Comparison of ENCODE assay signal across 8 cellular contexts in the genomic region with DNA sequence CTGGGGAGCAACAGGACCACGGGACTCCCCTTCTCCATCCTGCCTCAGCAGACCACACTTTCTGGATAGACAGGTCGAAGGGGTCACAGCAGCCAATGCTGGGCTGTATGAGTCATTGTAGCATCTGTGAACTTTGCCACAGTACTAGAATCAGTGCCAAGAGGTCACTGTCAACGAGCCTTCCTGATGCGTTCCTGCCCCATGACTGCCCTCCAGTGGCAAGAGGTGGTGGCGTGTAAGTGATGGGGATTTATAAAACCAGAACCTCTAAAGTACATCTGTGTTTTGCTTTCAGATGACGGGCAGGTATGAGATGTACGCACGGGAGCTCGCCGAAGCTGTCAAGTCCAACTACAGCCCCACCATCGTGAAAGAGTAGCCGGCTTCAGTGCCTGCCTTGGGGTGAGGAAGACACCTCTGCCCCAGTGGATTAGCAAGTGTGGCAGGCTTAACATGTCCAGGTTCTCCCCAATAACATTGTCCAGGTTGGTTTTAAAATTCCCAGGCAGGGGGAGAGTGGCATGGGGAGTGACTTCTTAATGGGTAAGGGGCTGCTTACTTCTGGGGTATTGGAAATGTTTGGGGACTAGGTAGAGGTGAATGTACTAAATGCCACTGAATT. TPM values are rescaled to one million over a fixed set of nuclear protein-coding genes. Genes with fewer than 3 reads are reported as not detected.
DNase-seq lines count a peak whose midpoint lies in the region; ATAC-seq, FAIRE-seq and TF ChIP-seq lines count a peak whose summit lies in the region.

No MANE protein-coding gene starts in this region.

- DNase-seq in NCI-H2107 treated with DMSO at 0.1 percent for 48 hours (lab: John Stamatoyannopoulos, UW; ENCODE audit: unreplicated experiment) (peak; percentile 35), WTC11 (ENCODE audit: low spot score) (peak; percentile 84), bronchial epithelial cell (ENCODE audit: low read depth) (peak; percentile 61), kidney epithelial cell (ENCODE audit: low read depth) (no peak), NCI-H1048 (lab: John Stamatoyannopoulos, UW) (no peak)
- peak; percentile 81 for DNase-seq in stimulated activated CD4-positive, alpha-beta T cell treated with anti-CD3 and anti-CD28 coated beads, Interleukin-4, amount 100 ng/mL, for 24 hours

- TF ChIP-seq CTCF in GM12801 (IDR thresholded peaks at IDR 0.05; ENCODE audit: extremely low read depth, insufficient read length) (peak; percentile 49), WTC11 (IDR thresholded peaks at IDR 0.05) (peak; percentile 67; the same call in 1 of the 2 replicates), bronchial epithelial cell (IDR thresholded peaks at IDR 0.05; ENCODE audit: insufficient read depth, low read length, severe bottlenecking) (peak; percentile 90), kidney epithelial cell (IDR thresholded peaks at IDR 0.05; ENCODE audit: insufficient read depth, low read length, poor library complexity, severe bottlenecking) (peak; percentile 88)

- no peak overlapping the region for H3K27ac Mint-ChIP-seq in WTC11

- peaks cover 12% of the 10 kb centered on the region for H3K4me1 Mint-ChIP-seq in WTC11

- POLR2A ChIA-PET in WTC11 (lab: Charles Lee): no interaction called here

- H3K36me3 ChIP-seq in bronchial epithelial cell (ENCODE audit: control insufficient read depth, insufficient read depth, low read length): no peaks in the 10 kb centered on the region
- no peaks in the 10 kb centered on the region for H3K36me3 ChIP-seq in kidney epithelial cell (ENCODE audit: control insufficient read depth, insufficient read depth, low read length)

- no peak overlapping the region for H3K4me3 Mint-ChIP-seq in WTC11

- no peaks in the 10 kb centered on the region for H3K36me3 Mint-ChIP-seq in WTC11

- peak; percentile 58 for FAIRE-seq in bronchial epithelial cell (lab: Jason Lieb, UNC)

- H3K9me3 Mint-ChIP-seq in WTC11: no peaks in the 10 kb centered on the region

- CTCF ChIA-PET in WTC11 (lab: Charles Lee): interaction anchor here (0.6 to 11.4 kb wide), 8 partner anchors 18 to 247 kb away, joined by 3 to 243 read pairs (median 4); partner anchors contain the start of gene ADORA2A

- peak; percentile 67 for ATAC-seq in HG02763 (IDR thresholded peaks at IDR 0.05; ENCODE audit: unreplicated experiment)
- ATAC-seq in WTC11: peak; percentile 80

- H3K27me3 Mint-ChIP-seq in WTC11 (ENCODE audit: low read depth): no peaks in the 10 kb centered on the region; the same call in 1 of the 2 replicates

- H3K4me3 ChIP-seq in bronchial epithelial cell (ENCODE audit: low read depth, low read length) (no peak overlapping the region), kidney epithelial cell (ENCODE audit: low read depth, low read length) (no peak overlapping the region)

- no peaks in the 10 kb centered on the region for H3K27me3 ChIP-seq in bronchial epithelial cell (ENCODE audit: control insufficient read depth, insufficient read depth, low read length)
- H3K27me3 ChIP-seq in kidney epithelial cell (ENCODE audit: control insufficient read depth, insufficient read depth, low read length): no peaks in the 10 kb centered on the region

TF ChIP-seq in WTC11, 78 proteins besides CTCF, POLR2A, EP300 and RAD21:
- TF ChIP-seq, protein P1, sequence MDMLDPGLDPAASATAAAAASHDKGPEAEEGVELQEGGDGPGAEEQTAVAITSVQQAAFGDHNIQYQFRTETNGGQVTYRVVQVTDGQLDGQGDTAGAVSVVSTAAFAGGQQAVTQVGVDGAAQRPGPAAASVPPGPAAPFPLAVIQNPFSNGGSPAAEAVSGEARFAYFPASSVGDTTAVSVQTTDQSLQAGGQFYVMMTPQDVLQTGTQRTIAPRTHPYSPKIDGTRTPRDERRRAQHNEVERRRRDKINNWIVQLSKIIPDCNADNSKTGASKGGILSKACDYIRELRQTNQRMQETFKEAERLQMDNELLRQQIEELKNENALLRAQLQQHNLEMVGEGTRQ (CRISPR knock-in tag; IDR thresholded peaks at IDR 0.05): no peak
- no peak for TF ChIP-seq CBFB (CRISPR knock-in tag; IDR thresholded peaks at IDR 0.05; ENCODE audit: low read depth)
- no peak for TF ChIP-seq SP1 (CRISPR knock-in tag; conservative IDR thresholded peaks at IDR 0.05)
- TF ChIP-seq JUN (CRISPR knock-in tag; IDR thresholded peaks at IDR 0.05): no peak
- no peak for TF ChIP-seq ZNF219 (CRISPR knock-in tag; IDR thresholded peaks at IDR 0.05; ENCODE audit: borderline replicate concordance)
- no peak for TF ChIP-seq RELA (CRISPR knock-in tag; IDR thresholded peaks at IDR 0.05; ENCODE audit: borderline replicate concordance)
- no peak for TF ChIP-seq ZBTB43 (CRISPR knock-in tag; IDR thresholded peaks at IDR 0.05)
- TF ChIP-seq, protein P2, sequence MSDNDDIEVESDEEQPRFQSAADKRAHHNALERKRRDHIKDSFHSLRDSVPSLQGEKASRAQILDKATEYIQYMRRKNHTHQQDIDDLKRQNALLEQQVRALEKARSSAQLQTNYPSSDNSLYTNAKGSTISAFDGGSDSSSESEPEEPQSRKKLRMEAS (CRISPR knock-in tag; IDR thresholded peaks at IDR 0.05): no peak
- TF ChIP-seq NR3C1 (CRISPR knock-in tag; conservative IDR thresholded peaks at IDR 0.05; ENCODE audit: low read depth): no peak
- TF ChIP-seq SMAD4 (CRISPR knock-in tag; IDR thresholded peaks at IDR 0.05): no peak

RNA-seq across cellular contexts. Expression of gene GUCD1, which starts 29.4 kb away (rescaled TPM):
- total RNA-seq in WTC11 (2021) (77.0 to 105 TPM (median 86.2 TPM) in 3 replicates), bronchial epithelial cell (71.6 and 134 TPM in 2 replicates), kidney epithelial cell (81.8 and 120 TPM in 2 replicates)

RNA-seq across cellular contexts. Expression of gene SNRPD3, which starts 30.3 kb away (rescaled TPM):
- total RNA-seq in WTC11 (2021): 186 to 198 TPM (median 194 TPM) in 3 replicates
- 147 and 182 TPM in 2 replicates for total RNA-seq in bronchial epithelial cell
- 137 and 160 TPM in 2 replicates for total RNA-seq in kidney epithelial cell

RNA-seq across cellular contexts. Expression of gene UPB1, which starts 30.4 kb away (rescaled TPM):
- total RNA-seq in WTC11 (2021) (0.09 to 0.18 TPM (median 0.09 TPM) in 3 replicates), bronchial epithelial cell (not detected in 2 replicates), kidney epithelial cell (not detected in 2 replicates)

Comparison
In these comparisons a context has a peak if more than half of its experiments do, and no peak if none do; other contexts are left out.
1. DNase-seq: peak in NCI-H2107 treated with DMSO at 0.1 percent for 48 hours (single experiment), WTC11 (single experiment), bronchial epithelial cell (single experiment) and stimulated activated CD4-positive, alpha-beta T cell treated with anti-CD3 and anti-CD28 coated beads, Interleukin-4, amount 100 ng/mL, for 24 hours (single experiment); none in kidney epithelial cell (single experiment) and NCI-H1048 (single experiment).
2. Peak in every context shown above with its lines, with median percentiles within 50 percentile points of each other: CTCF ChIP-seq.